ENCODE assay signal across 12 cellular contexts in the genomic region with DNA sequence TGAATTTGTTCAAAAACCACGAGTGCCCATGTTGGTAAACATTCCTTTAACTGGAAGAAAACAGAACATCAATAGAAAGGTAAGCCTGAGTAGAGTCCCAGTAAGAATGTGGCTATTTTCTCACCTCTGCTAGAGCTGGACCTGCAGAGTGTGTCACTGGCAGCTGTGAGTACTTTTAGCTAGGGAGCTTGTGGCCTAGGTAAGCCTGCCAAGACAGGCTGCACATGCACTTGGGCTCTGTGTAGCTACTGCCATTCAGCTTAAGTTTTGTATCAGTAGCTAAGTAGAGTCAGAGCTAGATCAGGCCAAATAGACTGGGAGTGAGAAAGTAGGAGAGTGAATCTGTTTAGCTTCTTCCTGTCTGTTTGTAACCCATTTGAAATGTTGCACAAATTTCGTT. TPM values are rescaled to one million over a fixed set of nuclear protein-coding genes. Genes with fewer than 3 reads are reported as not detected.
DNase-seq lines count a peak whose midpoint lies in the region; ATAC-seq, FAIRE-seq and TF ChIP-seq lines count a peak whose summit lies in the region.
"Had no signal": no experiment of that assay in that cellular context is flagged by ENCODE, and none has a peak within 500 bp of the region (broad histone marks: within the 10 kb centered on the region; RNA-seq: fewer than 3 reads in every experiment).

No MANE protein-coding gene starts in this region.

- no peaks in the 10 kb centered on the region for H3K27me3 ChIP-seq in pancreas

- no peak for FAIRE-seq in pancreas (lab: Jason Lieb, UNC)
- FAIRE-seq: A549, colon, H1 had no signal

- peak; percentile 59 for ATAC-seq in HG02798 (IDR thresholded peaks at IDR 0.05; ENCODE audit: poor library complexity, unreplicated experiment)
- peak; percentile 77 to 89 (median 83) for ATAC-seq in pancreas
- no peak for ATAC-seq in HG02759 (IDR thresholded peaks at IDR 0.05; ENCODE audit: unreplicated experiment)
- ATAC-seq: A549 had no signal

- DNase-seq in SIG-M5 treated with dmso at 0.1 percent for 504 hours (lab: John Stamatoyannopoulos, UW; ENCODE audit: unreplicated experiment) (peak; percentile 24), SIG-M5 (lab: John Stamatoyannopoulos, UW) (no peak), astrocyte of the hippocampus (ENCODE audit: low read depth, low spot score) (peak; percentile 71), pancreas (peak in 2 of 6 donors; percentile 26 to 27), ecto neural progenitor cell (ENCODE audit: low spot score) (no peak), NCI-H2107 treated with DMSO at 0.1 percent for 48 hours (lab: John Stamatoyannopoulos, UW; ENCODE audit: unreplicated experiment) (no peak)
- DNase-seq: NCI-H187 had no signal

- H3K36me3 ChIP-seq in pancreas: no peaks in the 10 kb centered on the region

- H3K4me1 ChIP-seq in pancreas: peaks cover 5 to 9% (median 7%) of the 10 kb centered on the region in 3 donors
- H3K4me1 ChIP-seq: A549 had no signal

- H3K27ac ChIP-seq in pancreas: no peak overlapping the region
- H3K27ac ChIP-seq: A549 had no signal

- no peaks in the 10 kb centered on the region for H3K9me3 ChIP-seq in pancreas
- H3K9me3 ChIP-seq: A549 had no signal

- no peak for TF ChIP-seq CTCF in pancreas (IDR thresholded peaks at IDR 0.05)

- WGBS in pancreas, 2 donors: 23 to 25% methylated on average over 2 of the region's 2 CpGs

- intact Hi-C loops in pancreas (cut with DNase I): no loop called here

- no peak overlapping the region for H3K4me3 ChIP-seq in pancreas
- H3K4me3 ChIP-seq: A549 had no signal

RNA-seq across cellular contexts. Expression of a gene that starts 35.3 kb away (rescaled TPM):
- total RNA-seq in pancreas: 10 to 100 TPM; 17.6 to 50.2 (median 26.8) TPM
- polyA plus RNA-seq in pancreas: 10 to 100 TPM; 19.5 to 27.1 TPM

Comparison
In these comparisons a context has a peak if more than half of its experiments do, and no peak if none do; other contexts are left out.
1. DNase-seq: peak in SIG-M5 treated with dmso at 0.1 percent for 504 hours (single experiment) and astrocyte of the hippocampus (single experiment); none in SIG-M5 (single experiment), ecto neural progenitor cell (single experiment) and NCI-H2107 treated with DMSO at 0.1 percent for 48 hours (single experiment).